ENCODE assay signal across 8 cellular contexts in genomic region chr19:1171755-1172352, GRCh38. TPM values are rescaled to one million over a fixed set of nuclear protein-coding genes. Genes with fewer than 3 reads are reported as not detected.
DNase-seq lines count a peak whose midpoint lies in the region; ATAC-seq and TF ChIP-seq lines count a peak whose summit lies in the region.

No MANE protein-coding gene starts in this region.

- intact Hi-C loops in tibial artery (cut with DNase I; ENCODE audit: low total_unique reads): loop anchor here (10.0 kb wide), 1 partner anchor 157 kb away; no protein-coding TSS in a partner anchor

- CTCF ChIA-PET in activated CD8-positive, alpha-beta memory T cell treated with anti-CD3 and anti-CD28 coated beads, Interleukin-2, amount 10 ng/mL, durations not matched to agents 7 days and 5 days (lab: Charles Lee): no interaction called here

- H3K4me1 ChIP-seq in adipocyte (ENCODE audit: control insufficient read depth, insufficient read depth, low read length) (peaks cover 55% of the 10 kb centered on the region), tibial artery (peaks cover 0 to 69% (median 20%) of the 10 kb centered on the region in 4 donors)

- no peak for ATAC-seq in activated CD8-positive, alpha-beta memory T cell treated with anti-CD3 and anti-CD28 coated beads, Interleukin-2, amount 10 ng/mL, durations not matched to agents 7 days and 5 days
- ATAC-seq in left lobe of liver (no peak), HG03135 (IDR thresholded peaks at IDR 0.05; ENCODE audit: unreplicated experiment) (no peak)

- peaks cover 34% of the 10 kb centered on the region for H3K4me1 Mint-ChIP-seq in activated CD8-positive, alpha-beta memory T cell treated with anti-CD3 and anti-CD28 coated beads, Interleukin-2, amount 10 ng/mL, durations not matched to agents 7 days and 5 days

- H3K27ac Mint-ChIP-seq in activated CD8-positive, alpha-beta memory T cell treated with anti-CD3 and anti-CD28 coated beads, Interleukin-2, amount 10 ng/mL, durations not matched to agents 7 days and 5 days: no peak overlapping the region

- H3K27me3 ChIP-seq in adipocyte (replicated peaks; ENCODE audit: control insufficient read depth, insufficient read depth, low read length) (no peaks in the 10 kb centered on the region), tibial artery (no peaks in the 10 kb centered on the region)

- TF ChIP-seq CTCF in tibial artery (IDR thresholded peaks at IDR 0.05): no peak

- H3K36me3 Mint-ChIP-seq in activated CD8-positive, alpha-beta memory T cell treated with anti-CD3 and anti-CD28 coated beads, Interleukin-2, amount 10 ng/mL, durations not matched to agents 7 days and 5 days: peaks cover 6% of the 10 kb centered on the region

- no peaks in the 10 kb centered on the region for H3K9me3 Mint-ChIP-seq in activated CD8-positive, alpha-beta memory T cell treated with anti-CD3 and anti-CD28 coated beads, Interleukin-2, amount 10 ng/mL, durations not matched to agents 7 days and 5 days (ENCODE audit: low read depth)

- H3K9me3 ChIP-seq in adipocyte (ENCODE audit: control insufficient read depth, low read length): no peaks in the 10 kb centered on the region
- no peaks in the 10 kb centered on the region for H3K9me3 ChIP-seq in tibial artery

- peak overlapping the region; percentile 92 for H3K27ac ChIP-seq in tibial artery

- DNase-seq in activated CD8-positive, alpha-beta memory T cell treated with anti-CD3 and anti-CD28 coated beads, Interleukin-2, amount 10 ng/mL, durations not matched to agents 7 days and 5 days: no peak
- no peak for DNase-seq in activated CD8-positive, alpha-beta memory T cell treated with anti-CD3 and anti-CD28 coated beads, Interleukin-2, amount 50 U/mL, for 48 hours
- DNase-seq in adipocyte (ENCODE audit: low read depth): peak; percentile 48
- DNase-seq in left lobe of liver (ENCODE audit: low spot score): peak; percentile 47
- DNase-seq in tibial artery: no peak
- DNase-seq in NCI-H1436 (lab: John Stamatoyannopoulos, UW): no peak
- DNase-seq in A172 (ENCODE audit: low spot score): no peak

- peak overlapping the region; percentile 90 for H3K4me3 Mint-ChIP-seq in activated CD8-positive, alpha-beta memory T cell treated with anti-CD3 and anti-CD28 coated beads, Interleukin-2, amount 10 ng/mL, durations not matched to agents 7 days and 5 days

- H3K36me3 ChIP-seq in adipocyte (ENCODE audit: control insufficient read depth, insufficient read depth, low read length, severe bottlenecking) (peaks cover 4% of the 10 kb centered on the region), tibial artery (peaks cover 0 to 15% (median 8%) of the 10 kb centered on the region in 3 donors)

- peak overlapping the region; percentile 98 for H3K9ac ChIP-seq in adipocyte (ENCODE audit: low read length)

- H3K27me3 Mint-ChIP-seq in activated CD8-positive, alpha-beta memory T cell treated with anti-CD3 and anti-CD28 coated beads, Interleukin-2, amount 10 ng/mL, durations not matched to agents 7 days and 5 days: no peaks in the 10 kb centered on the region

- H3K4me3 ChIP-seq in adipocyte (ENCODE audit: low read length): peak overlapping the region; percentile 90
- H3K4me3 ChIP-seq in tibial artery: peak overlapping the region; percentile 70 to 79

RNA-seq across cellular contexts. Expression of gene SBNO2, which starts 2.2 kb away (rescaled TPM):
- 10 to 100 TPM; 50.6 to 74.7 TPM for total RNA-seq in activated CD8-positive, alpha-beta memory T cell treated with anti-CD3 and anti-CD28 coated beads, Interleukin-2, amount 10 ng/mL, durations not matched to agents 7 days and 5 days
- total RNA-seq in left lobe of liver: 22.6 TPM
- total RNA-seq in A172 (2014; rRNA removed; shearing (Covaris generic)): 37.0 and 51.1 TPM in 2 replicates

RNA-seq across cellular contexts. Expression of gene STK11, which starts 33.7 kb away (rescaled TPM):
- 10 to 100 TPM; 76.7 to 80.5 TPM for total RNA-seq in activated CD8-positive, alpha-beta memory T cell treated with anti-CD3 and anti-CD28 coated beads, Interleukin-2, amount 10 ng/mL, durations not matched to agents 7 days and 5 days
- total RNA-seq in left lobe of liver: 33.1 TPM
- 87.8 and 98.9 TPM in 2 replicates for total RNA-seq in A172 (2014; rRNA removed; shearing (Covaris generic))

Comparison
In these comparisons a context has a peak if more than half of its experiments do, and no peak if none do; other contexts are left out.
1. DNase-seq: peak in adipocyte (single experiment) and left lobe of liver (single experiment); none in activated CD8-positive, alpha-beta memory T cell treated with anti-CD3 and anti-CD28 coated beads, Interleukin-2, amount 10 ng/mL, durations not matched to agents 7 days and 5 days (single experiment), activated CD8-positive, alpha-beta memory T cell treated with anti-CD3 and anti-CD28 coated beads, Interleukin-2, amount 50 U/mL, for 48 hours (single experiment), tibial artery (0 of 2), NCI-H1436 (single experiment) and A172 (single experiment).